26 cellular contexts compared by ENCODE assay signal in genomic region chr15:51866161-51866560, GRCh38. TPM values are rescaled to one million over a fixed set of nuclear protein-coding genes. Genes with fewer than 3 reads are reported as not detected.
A peak's percentile ranks its signal among the peaks of the same experiment; 100 is the strongest.
DNase-seq lines count a peak whose midpoint lies in the region; ATAC-seq, FAIRE-seq and TF ChIP-seq lines count a peak whose summit lies in the region.
"Had no signal": no experiment of that assay in that cellular context is flagged by ENCODE, and none has a peak within 500 bp of the region (broad histone marks: within the 10 kb centered on the region; RNA-seq: fewer than 3 reads in every experiment).

No MANE protein-coding gene starts in this region.

- peaks cover 85% of the 10 kb centered on the region for H3K4me1 ChIP-seq in A549
- H3K4me1 ChIP-seq in RWPE2 (ENCODE audit: insufficient read depth, poor library complexity, severe bottlenecking) = peaks cover 76% of the 10 kb centered on the region
- H3K4me1 ChIP-seq: Caco-2 had no signal

- CTCF ChIA-PET in A549 (lab: Yijun Ruan, JAX) = interaction anchor here (0.9 to 6.4 kb wide), 10 partner anchors 12 to 90 kb away, joined by 3 to 48 read pairs (median 6); partner anchors contain the start of gene TMOD3

- no peak for TF ChIP-seq RAD21 in A549 (conservative IDR thresholded peaks at IDR 0.05 in 1 of 2, IDR thresholded peaks at IDR 0.05 in 1 of 2)

- H3K27ac ChIP-seq in A549 (peak overlapping the region; percentile 89), RWPE2 (ENCODE audit: poor library complexity, severe bottlenecking) (peak overlapping the region; percentile 100), epithelial cell of prostate (peak overlapping the region; percentile 100)
- H3K27ac ChIP-seq: BLaER1, RWPE1, SK-N-MC had no signal

- H3K27me3 Mint-ChIP-seq in osteocyte (ENCODE audit: unreplicated experiment) = no peaks in the 10 kb centered on the region
- H3K27me3 Mint-ChIP-seq: CD4-positive, alpha-beta T cell had no signal

- H3K4me3 Mint-ChIP-seq in osteocyte (ENCODE audit: unreplicated experiment) = no peak overlapping the region
- H3K4me3 Mint-ChIP-seq: CD4-positive, alpha-beta T cell had no signal

- no peak for ATAC-seq in A549
- no peak for ATAC-seq in RWPE2 (ENCODE audit: low read depth)
- ATAC-seq: GM12878, Panc1 had no signal

- no peaks in the 10 kb centered on the region for H3K9me3 Mint-ChIP-seq in osteocyte (ENCODE audit: unreplicated experiment)
- H3K9me3 Mint-ChIP-seq: CD4-positive, alpha-beta T cell had no signal

- H3K4me3 ChIP-seq in A549 (no peak overlapping the region), RWPE2 (ENCODE audit: severe bottlenecking) (no peak overlapping the region)
- H3K4me3 ChIP-seq: BLaER1, GM12878, HAP-1, MG63, SK-N-MC had no signal

- peak overlapping the region; percentile 74 for H3K4me2 ChIP-seq in A549
- H3K4me2 ChIP-seq: BLaER1 had no signal

- peaks cover 36% of the 10 kb centered on the region for H3K36me3 Mint-ChIP-seq in osteocyte (ENCODE audit: unreplicated experiment)

- H3K36me3 ChIP-seq in RWPE2 (ENCODE audit: low read depth) = peaks cover 93% of the 10 kb centered on the region

- peak overlapping the region; percentile 90 for H3K27ac Mint-ChIP-seq in osteocyte (ENCODE audit: unreplicated experiment)

- DNase-seq in A549 (ENCODE audit: low read depth in 1 of 2, low spot score in 1 of 2) (no peak), RWPE2 (ENCODE audit: low spot score) (no peak), epithelial cell of prostate (ENCODE audit: low read depth, low spot score) (no peak), osteocyte (ENCODE audit: extremely low spot score, unreplicated experiment) (no peak), NCI-H82 (lab: John Stamatoyannopoulos, UW) (no peak), DMS153 (lab: John Stamatoyannopoulos, UW) (no peak), NCI-H2227 (lab: John Stamatoyannopoulos, UW; ENCODE audit: unreplicated experiment) (no peak)
- DNase-seq: Caco-2; CD4-positive, alpha-beta T cell; DMS79; EL; GDM1; GOT3; KBM-7; MG63; NCI-H2029; NCI-H2227 treated with DMSO at 0.1 percent for 48 hours; NCI-H526 treated with DMSO at 0.1 percent for 48 hours; SHP77 treated with DMSO at 0.1 percent for 48 hours had no signal

- H3K27me3 ChIP-seq in RWPE2 (ENCODE audit: insufficient read depth, poor library complexity, severe bottlenecking) = no peaks in the 10 kb centered on the region
- H3K27me3 ChIP-seq: BLaER1, MG63 had no signal

- H3K9me3 ChIP-seq in A549 (peaks cover 15% of the 10 kb centered on the region), RWPE2 (ENCODE audit: severe bottlenecking) (no peaks in the 10 kb centered on the region)
- H3K9me3 ChIP-seq: Caco-2, HAP-1, MG63 had no signal

- H3K4me1 Mint-ChIP-seq in osteocyte (ENCODE audit: unreplicated experiment) = peaks cover 55% of the 10 kb centered on the region

- TF ChIP-seq EP300 in A549 (IDR thresholded peaks at IDR 0.05) = no peak

- FAIRE-seq in A549 (lab: Jason Lieb, UNC) = no peak
- FAIRE-seq: GM12878, HTR-8/SVneo had no signal

- TF ChIP-seq CTCF in A549 (IDR thresholded peaks at IDR 0.05) = no peak
- TF ChIP-seq CTCF in RWPE2 (IDR thresholded peaks at IDR 0.05; ENCODE audit: poor library complexity, severe bottlenecking) = no peak
- TF ChIP-seq CTCF in osteocyte (IDR thresholded peaks at IDR 0.05) = no peak

- POLR2A ChIA-PET in A549 (lab: Yijun Ruan, JAX) = interaction anchor here (1.1 kb wide), 1 partner anchor 14 kb away, joined by 4 read pairs; no protein-coding TSS in a partner anchor

- no peak for TF ChIP-seq POLR2A in A549 (IDR thresholded peaks at IDR 0.05; ENCODE audit: low read length)

- 67% methylated on average over 4 of the region's 4 CpGs for WGBS in A549 (ENCODE audit: missing lambda C conversion rate)

TF ChIP-seq in A549, 52 proteins besides CTCF, POLR2A, EP300 and RAD21:
- TF ChIP-seq ZFP36 (IDR thresholded peaks at IDR 0.05; ENCODE audit: borderline replicate concordance, partially characterized antibody) (no peak), NFE2L2 (conservative IDR thresholded peaks at IDR 0.05; ENCODE audit: low read length) (no peak), REST (IDR thresholded peaks at IDR 0.05) (no peak), JUN (IDR thresholded peaks at IDR 0.05) (no peak), CEBPB (IDR thresholded peaks at IDR 0.05) (no peak; a peak in 1 of 4 replicates), HOXB5 (CRISPR knock-in tag; IDR thresholded peaks at IDR 0.05) (0 out of 2 replicates have a peak, but pooled peaks have one; percentile 15), FOSL2 (IDR thresholded peaks at IDR 0.05) (no peak), FOSL2 (CRISPR knock-in tag; IDR thresholded peaks at IDR 0.05) (no peak), MAFK (IDR thresholded peaks at IDR 0.05; ENCODE audit: partially characterized antibody) (no peak), FOXS1 (CRISPR knock-in tag; IDR thresholded peaks at IDR 0.05) (no peak)
TF ChIP-seq in A549: peak in this region for 1.

RNA-seq across cellular contexts. Expression of gene TMOD3, which starts 36.7 kb away (rescaled TPM):
- polyA plus RNA-seq in A549 (2011; rRNA removed) (93.2 and 111 TPM in 2 replicates), A549 (2017; fragmentation: RNase III; extraction: RNeasy Plus Mini Kit Qiagen cat#74134 plus additional on column Dnase treatment) (55.5 to 57.8 TPM (median 57.5 TPM) in 3 replicates)
- polyA plus RNA-seq in A549 (2012; cell fraction: cytosol; rRNA removed) = 11.4 and 13.2 TPM in 2 replicates
- 8.5 and 11.3 TPM in 2 replicates for polyA plus RNA-seq in A549 (2012; cell fraction: nucleus; rRNA removed)
- 29.2 and 34.3 TPM in 2 replicates for polyA minus RNA-seq in A549 (2011; rRNA and poly(A)+ RNA removed)
- 75.4 and 84.3 TPM in 2 replicates for total RNA-seq in osteocyte
